In the genomic region with DNA sequence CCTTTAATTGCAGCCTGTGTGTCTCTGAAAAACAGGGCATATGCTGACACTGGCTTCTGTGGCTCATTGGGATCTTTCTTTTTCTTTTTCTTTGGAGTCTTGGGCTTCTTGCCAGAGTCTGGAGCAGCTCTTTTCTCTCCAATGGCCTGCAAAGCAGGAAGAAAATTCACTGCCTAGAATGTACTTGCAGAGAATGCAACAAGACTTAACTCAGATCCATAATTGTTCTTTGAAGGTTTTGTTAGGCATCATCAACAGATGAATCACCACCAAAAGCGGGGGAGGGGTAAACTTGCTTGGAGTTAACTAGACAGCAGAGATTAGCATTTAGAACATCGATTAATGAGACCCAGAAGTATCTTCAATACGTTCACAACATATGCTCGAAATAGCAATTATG, we compare ENCODE assay signal across 19 cellular contexts.
A peak's percentile ranks its signal among the peaks of the same experiment; 100 is the strongest.
DNase-seq lines count a peak whose midpoint lies in the region; ATAC-seq and TF ChIP-seq lines count a peak whose summit lies in the region.
"Had no signal": no experiment of that assay in that cellular context is flagged by ENCODE, and none has a peak within 500 bp of the region (broad histone marks: within the 10 kb centered on the region; RNA-seq: fewer than 3 reads in every experiment).

No MANE protein-coding gene starts in this region.

- peak; percentile 23 for ATAC-seq in foreskin keratinocyte
- ATAC-seq in HG02763 (IDR thresholded peaks at IDR 0.05; ENCODE audit: unreplicated experiment) = no peak

- TF ChIP-seq CTCF in foreskin keratinocyte (conservative IDR thresholded peaks at IDR 0.05) = no peak

- H3K27ac ChIP-seq in foreskin keratinocyte = no peak overlapping the region
- H3K27ac ChIP-seq: BLaER1 treated with 17β-estradiol and CSF1 and Interleukin-3, amounts not matched to agents 10 nM and 100 nM; Peyer's patch had no signal

- H3K4me1 ChIP-seq in foreskin keratinocyte = no peaks in the 10 kb centered on the region
- H3K4me1 ChIP-seq: Peyer's patch had no signal

- DNase-seq in DMS 273 (lab: John Stamatoyannopoulos, UW; ENCODE audit: unreplicated experiment) = peak; percentile 46
- DNase-seq in DMS 273 treated with DMSO at 0.1 percent for 48 hours (lab: John Stamatoyannopoulos, UW) = no peak
- peak; percentile 75 for DNase-seq in NCI-H524 treated with DMSO at 0.1 percent for 48 hours (lab: John Stamatoyannopoulos, UW)
- peak in 1 of 2 donors; percentile 38 for DNase-seq in foreskin keratinocyte
- DNase-seq in renal cortical epithelial cell (ENCODE audit: low read depth) = peak; percentile 68
- DNase-seq in hepatic stellate cell (ENCODE audit: low spot score) = no peak
- DNase-seq in NCI-H2029 treated with DMSO at 0.1 percent for 48 hours (lab: John Stamatoyannopoulos, UW) = no peak
- DNase-seq: activated effector memory CD4-positive, alpha-beta T cell treated with anti-CD3 and anti-CD28 coated beads, Interleukin-2, amount 50 U/mL, for 16 hours; amniotic stem cell; cerebellar nuclear complex; DND-41; hypothalamus; mesenchymal stem cell; NCI-H2029; Peyer's patch; SK-N-SH; T1000 had no signal

- H3K27me3 ChIP-seq in foreskin keratinocyte = peaks cover 11% of the 10 kb centered on the region
- H3K27me3 ChIP-seq: BLaER1 treated with 17β-estradiol and CSF1 and Interleukin-3, amounts not matched to agents 10 nM and 100 nM; Peyer's patch had no signal

Comparison
In these comparisons a context has a peak if more than half of its experiments do, and no peak if none do; other contexts are left out.
1. DNase-seq: peak in DMS 273 (single experiment), NCI-H524 treated with DMSO at 0.1 percent for 48 hours (single experiment) and renal cortical epithelial cell (single experiment); none in DMS 273 treated with DMSO at 0.1 percent for 48 hours (single experiment), hepatic stellate cell (single experiment) and NCI-H2029 treated with DMSO at 0.1 percent for 48 hours (single experiment).